In the genomic region with DNA sequence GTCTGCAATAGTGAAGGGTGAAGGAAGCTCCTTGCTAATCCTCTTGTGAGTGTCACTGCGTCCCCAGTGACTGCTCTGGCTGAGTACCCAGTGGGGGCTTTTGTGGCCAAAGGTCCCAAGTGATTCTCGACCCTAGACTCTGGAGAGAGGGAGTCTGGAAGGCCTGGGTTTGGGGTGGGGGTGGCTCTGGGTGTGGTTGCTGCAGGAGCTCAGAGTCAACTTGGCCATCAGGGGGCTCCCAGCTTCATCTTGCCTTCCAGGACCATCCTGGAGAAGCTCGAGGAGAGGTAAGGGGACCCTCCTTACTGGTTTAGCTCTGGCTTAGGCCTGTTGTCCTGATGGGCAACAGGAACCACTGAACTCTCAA, we compare ENCODE assay signal across 11 cellular contexts. TPM values are rescaled to one million over a fixed set of nuclear protein-coding genes. Genes with fewer than 3 reads are reported as not detected.
DNase-seq lines count a peak whose midpoint lies in the region; ATAC-seq and TF ChIP-seq lines count a peak whose summit lies in the region.
"Had no signal": no experiment of that assay in that cellular context is flagged by ENCODE, and none has a peak within 500 bp of the region (broad histone marks: within the 10 kb centered on the region; RNA-seq: fewer than 3 reads in every experiment).

No MANE protein-coding gene starts in this region.

- peak overlapping the region; percentile 50; the same call in 1 of the 2 replicates for H3K9ac ChIP-seq in KMS-11

- intact Hi-C loops in MCF 10A (cut with micrococcal nuclease) = no loop called here

- H3K4me3 ChIP-seq in CD8-positive, alpha-beta memory T cell (ENCODE audit: low read length) = peak overlapping the region; percentile 88
- H3K4me3 ChIP-seq in KMS-11 (IDR thresholded peaks at IDR 0.05; ENCODE audit: insufficient read depth, low read depth, low read length) = no peak overlapping the region
- peak overlapping the region; percentile 84 to 98 for H3K4me3 ChIP-seq in neutrophil (ENCODE audit: low read depth in 1 of 2, low read length in 1 of 2)

- DNase-seq in CD8-positive, alpha-beta memory T cell = no peak
- no peak for DNase-seq in central memory CD8-positive, alpha-beta T cell (ENCODE audit: low spot score in 2 of 2)
- DNase-seq in NCI-H1048 (lab: John Stamatoyannopoulos, UW) (no peak), MV-4-11 (lab: John Stamatoyannopoulos, UW) (no peak), MCF 10A (ENCODE audit: unreplicated experiment) (no peak)
- DNase-seq: IMR-90 had no signal

- CTCF ChIA-PET in CD8-positive, alpha-beta memory T cell (lab: Charles Lee) = interaction anchor here (1.0 to 8.0 kb wide), 13 partner anchors 9 to 216 kb away, joined by 3 to 135 read pairs (median 6); no protein-coding TSS in a partner anchor
- CTCF ChIA-PET in MCF 10A (lab: Yijun Ruan, JAX) = interaction anchor here (0.5 to 2.1 kb wide), 8 partner anchors 7 to 214 kb away, joined by 3 to 9 read pairs (median 4); no protein-coding TSS in a partner anchor

- no peaks in the 10 kb centered on the region for H4K20me1 ChIP-seq in KMS-11 (ENCODE audit: insufficient read depth)

- H3K36me3 ChIP-seq in CD8-positive, alpha-beta memory T cell (ENCODE audit: insufficient read depth, low read length) = peaks cover 15% of the 10 kb centered on the region
- H3K36me3 ChIP-seq in KMS-11 (ENCODE audit: insufficient read depth) = no peaks in the 10 kb centered on the region
- H3K36me3 ChIP-seq in neutrophil = peaks cover 30% of the 10 kb centered on the region

- peak overlapping the region; percentile 89 to 95 (median 93) for H3K4me3 Mint-ChIP-seq in CD8-positive, alpha-beta memory T cell
- peak overlapping the region; percentile 82 for H3K4me3 Mint-ChIP-seq in central memory CD8-positive, alpha-beta T cell
- no peak overlapping the region for H3K4me3 Mint-ChIP-seq in MCF 10A (ENCODE audit: unreplicated experiment)
- H3K4me3 Mint-ChIP-seq: neural crest cell had no signal

- 0 out of 2 replicates have a peak, but pooled peaks cover 4% of the 10 kb centered on the region for H3K79me2 ChIP-seq in KMS-11 (ENCODE audit: insufficient read depth, low read depth)

- H3K4me1 Mint-ChIP-seq in CD8-positive, alpha-beta memory T cell = peaks cover 71 to 88% (median 77%) of the 10 kb centered on the region in 3 donors
- H3K4me1 Mint-ChIP-seq in central memory CD8-positive, alpha-beta T cell = peaks cover 79% of the 10 kb centered on the region
- peaks cover 5% of the 10 kb centered on the region for H3K4me1 Mint-ChIP-seq in MCF 10A (ENCODE audit: insufficient read depth, unreplicated experiment)

- peaks cover 76% of the 10 kb centered on the region for H3K4me1 ChIP-seq in CD8-positive, alpha-beta memory T cell (ENCODE audit: insufficient read depth, low read length)
- H3K4me1 ChIP-seq in KMS-11 (ENCODE audit: low read depth, poor library complexity, severe bottlenecking) = peaks cover 8% of the 10 kb centered on the region
- peaks cover 66 to 79% of the 10 kb centered on the region in 2 experiments for H3K4me1 ChIP-seq in neutrophil (ENCODE audit: control insufficient read depth in 1 of 2, insufficient read depth in 1 of 2, low read depth in 1 of 2, low read length in 1 of 2)

- BruUV-seq in MCF 10A (replicated peaks; lab: Mats Ljungman, UMichigan) = no TSS peak

- H3K9me3 ChIP-seq in CD8-positive, alpha-beta memory T cell (ENCODE audit: low read length) = no peaks in the 10 kb centered on the region
- H3K9me3 ChIP-seq in neutrophil = no peaks in the 10 kb centered on the region

- no peak overlapping the region for H2AFZ ChIP-seq in KMS-11 (ENCODE audit: low read depth)

- H3K27ac ChIP-seq in CD8-positive, alpha-beta memory T cell (ENCODE audit: low read depth, low read length) = peak overlapping the region; percentile 77
- no peak overlapping the region for H3K27ac ChIP-seq in KMS-11
- peak overlapping the region; percentile 96 for H3K27ac ChIP-seq in neutrophil

- H3K36me3 Mint-ChIP-seq in CD8-positive, alpha-beta memory T cell = peaks cover 0 to 41% (median 8%) of the 10 kb centered on the region in 3 donors
- H3K36me3 Mint-ChIP-seq in central memory CD8-positive, alpha-beta T cell (ENCODE audit: insufficient read depth) = peaks cover 30% of the 10 kb centered on the region
- peaks cover 4% of the 10 kb centered on the region for H3K36me3 Mint-ChIP-seq in MCF 10A (ENCODE audit: insufficient read depth, unreplicated experiment)

- H3K27me3 ChIP-seq in CD8-positive, alpha-beta memory T cell (ENCODE audit: insufficient read depth, low read length, poor library complexity, severe bottlenecking) = no peaks in the 10 kb centered on the region
- H3K27me3 ChIP-seq in KMS-11 (ENCODE audit: insufficient read depth, low read depth) = no peaks in the 10 kb centered on the region
- no peaks in the 10 kb centered on the region for H3K27me3 ChIP-seq in neutrophil

- POLR2A ChIA-PET in CD8-positive, alpha-beta memory T cell (lab: Charles Lee) = interaction anchor here (0.8 to 4.2 kb wide), 6 partner anchors 9 to 179 kb away, joined by 3 to 40 read pairs (median 6); no protein-coding TSS in a partner anchor
- POLR2A ChIA-PET in MCF 10A (lab: Yijun Ruan, JAX) = no interaction called here

- ATAC-seq in central memory CD8-positive, alpha-beta T cell (replicated peaks; ENCODE audit: extremely low read depth, poor library complexity, severe bottlenecking) = no peak
- no peak for ATAC-seq in GM21447 (IDR thresholded peaks at IDR 0.05; ENCODE audit: unreplicated experiment)

- H3K27me3 Mint-ChIP-seq in CD8-positive, alpha-beta memory T cell = peaks cover 0 to 3% of the 10 kb centered on the region in 2 donors
- H3K27me3 Mint-ChIP-seq in central memory CD8-positive, alpha-beta T cell = no peaks in the 10 kb centered on the region
- H3K27me3 Mint-ChIP-seq in MCF 10A (ENCODE audit: insufficient read depth, unreplicated experiment) = no peaks in the 10 kb centered on the region

- TF ChIP-seq CTCF in KMS-11 (conservative IDR thresholded peaks at IDR 0.05; ENCODE audit: low read depth, low read length) (no peak), neutrophil (IDR thresholded peaks at IDR 0.05) (no peak), MCF 10A (IDR thresholded peaks at IDR 0.05; ENCODE audit: unreplicated experiment) (no peak)

- H3K9me3 Mint-ChIP-seq in CD8-positive, alpha-beta memory T cell = peaks cover 0 to 3% (median 0%) of the 10 kb centered on the region in 5 donors
- no peaks in the 10 kb centered on the region for H3K9me3 Mint-ChIP-seq in central memory CD8-positive, alpha-beta T cell
- peaks cover 6% of the 10 kb centered on the region for H3K9me3 Mint-ChIP-seq in MCF 10A (ENCODE audit: unreplicated experiment)
- H3K9me3 Mint-ChIP-seq: neural crest cell had no signal

- peak overlapping the region; percentile 63 for H3K4me2 ChIP-seq in KMS-11

- peak overlapping the region; percentile 86 to 98 (median 94) for H3K27ac Mint-ChIP-seq in CD8-positive, alpha-beta memory T cell
- peak overlapping the region; percentile 94 for H3K27ac Mint-ChIP-seq in central memory CD8-positive, alpha-beta T cell (ENCODE audit: low read depth)
- no peak overlapping the region for H3K27ac Mint-ChIP-seq in MCF 10A (ENCODE audit: low read depth, unreplicated experiment)

RNA-seq across cellular contexts. Expression of a gene that starts 0.6 kb away (rescaled TPM):
- total RNA-seq in CD8-positive, alpha-beta memory T cell = 100 to 1,000 TPM; 192 to 193 TPM
- polyA plus RNA-seq in CD8-positive, alpha-beta memory T cell = 42.1 TPM
- total RNA-seq in MCF 10A (2022) = 9.6 and 13.2 TPM in 2 replicates

RNA-seq across cellular contexts. Expression of a gene that starts 47.0 kb away (rescaled TPM):
- total RNA-seq in CD8-positive, alpha-beta memory T cell = 1 to 10 TPM; 1.2 to 2.3 TPM
- not detected for polyA plus RNA-seq in CD8-positive, alpha-beta memory T cell
- total RNA-seq in MCF 10A (2022) = 0.39 TPM in 1 of 2 replicates, not detected in the other
- total RNA-seq: frontal cortex, IMR-90, neural crest cell had no signal
- polyA plus RNA-seq: IMR-90 had no signal

Comparison
In these comparisons a context has a peak if more than half of its experiments do, and no peak if none do; other contexts are left out.
1. RNA of a gene that starts 0.6 kb away (total RNA-seq): 192 to 193 TPM in CD8-positive, alpha-beta memory T cell; 9.6 to 13.2 TPM in MCF 10A; every median in the first group is over 10 times any median in the second.